Comparison of ENCODE assay signal across 30 cellular contexts in the genomic region with DNA sequence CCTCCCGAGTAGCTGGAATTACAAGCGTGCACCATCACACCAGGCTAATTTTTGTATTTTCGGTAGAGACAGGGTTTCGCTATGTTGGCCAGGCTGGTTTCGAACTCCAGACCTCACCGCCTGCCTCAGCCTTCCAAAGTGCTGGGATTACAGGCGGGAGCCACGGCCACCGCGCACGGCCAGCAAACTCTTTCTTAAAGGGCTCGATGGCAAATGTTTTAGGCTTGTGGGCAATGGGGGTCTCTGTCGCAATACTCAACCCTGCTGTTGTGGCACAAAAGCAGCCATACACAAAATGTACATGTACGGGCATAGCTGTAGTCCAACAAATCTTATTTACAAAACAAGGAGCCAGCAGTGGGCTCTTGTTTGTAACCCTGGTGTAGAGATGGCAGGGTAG.
"Had no signal": no experiment of that assay in that cellular context is flagged by ENCODE, and none has a peak within 500 bp of the region (broad histone marks: within the 10 kb centered on the region; RNA-seq: fewer than 3 reads in every experiment).

No MANE protein-coding gene starts in this region.

- H2AFZ ChIP-seq: neural progenitor cell had no signal

- H3K27me3 Mint-ChIP-seq: naive B cell; stimulated activated naive B cell treated with anti-CD40 and anti-IgM and Interleukin-4, amounts not matched to agents 10 μg/mL and 1 μg/mL and 100 μg/mL, for 72 hours had no signal

- H3K4me1 Mint-ChIP-seq: mesothelial cell of epicardium, natural killer cell, nephron progenitor cell had no signal

- H3K9ac ChIP-seq: neural progenitor cell had no signal

- H3K27ac Mint-ChIP-seq: mesothelial cell of epicardium; natural killer cell; nephron progenitor cell; neural progenitor cell; stimulated activated naive B cell treated with anti-CD40 and anti-IgM and Interleukin-4, amounts not matched to agents 10 μg/mL and 1 μg/mL and 100 μg/mL, for 72 hours had no signal

- ATAC-seq: left colon; left lung; lower lobe of right lung; natural killer cell; pancreas; sciatic nerve; stimulated activated naive B cell treated with anti-CD40 and anti-IgM and Interleukin-4, amounts not matched to agents 10 μg/mL and 1 μg/mL and 100 μg/mL, for 72 hours; stimulated activated naive CD8-positive, alpha-beta T cell treated with anti-CD3 and anti-CD28 coated beads, Interleukin-15, Interleukin-2, amounts not matched to agents 100 U/mL and 50 U/mL, for 24 hours; upper lobe of right lung had no signal

- H3K27ac ChIP-seq: left lung, lower lobe of right lung, neural progenitor cell, pancreas, prostate gland, skin epidermis, stomach, testis, thyroid gland, transverse colon, upper lobe of right lung had no signal

- H3K9me3 ChIP-seq: left lung, lower lobe of right lung, pancreas, prostate gland, stomach, testis, thyroid gland, transverse colon, upper lobe of right lung had no signal

- H3K4me3 ChIP-seq: left lung, lower lobe of right lung, neural progenitor cell, pancreas, prostate gland, skin epidermis, stomach, testis, thyroid gland, transverse colon, upper lobe of right lung had no signal

- H3K4me1 ChIP-seq: left lung, lower lobe of right lung, prostate gland, stomach, testis, thyroid gland, transverse colon, upper lobe of right lung had no signal

- FAIRE-seq: keratinocyte, pancreas, urothelium cell line had no signal

- H3K4me3 Mint-ChIP-seq: mesothelial cell of epicardium; naive B cell; natural killer cell; nephron progenitor cell; neural progenitor cell; stimulated activated naive B cell treated with anti-CD40 and anti-IgM and Interleukin-4, amounts not matched to agents 10 μg/mL and 1 μg/mL and 100 μg/mL, for 72 hours had no signal

- H3K9me3 Mint-ChIP-seq: mesothelial cell of epicardium; naive B cell; natural killer cell; nephron progenitor cell; neural progenitor cell; stimulated activated naive B cell treated with anti-CD40 and anti-IgM and Interleukin-4, amounts not matched to agents 10 μg/mL and 1 μg/mL and 100 μg/mL, for 72 hours had no signal

- H3K4me2 ChIP-seq: neural progenitor cell had no signal

- DNase-seq: hippocampal formation; left colon; left lung; lower lobe of right lung; mammary epithelial cell; mesenchymal stem cell; naive B cell; natural killer cell; nephron progenitor cell; pancreas; posterior cingulate gyrus; retina; stimulated activated CD4-positive, alpha-beta T cell treated with anti-CD3 and anti-CD28 coated beads, Interleukin-12 subunit alpha, Interleukin-12 subunit beta, amount 100 ng/mL, for 4 hours; stimulated activated CD4-positive, alpha-beta T cell treated with anti-CD3 and anti-CD28 coated beads, Interleukin-15, amount 100 ng/mL, for 24 hours; stimulated activated CD4-positive, alpha-beta T cell treated with anti-CD3 and anti-CD28 coated beads, Interleukin-2, amount 100 ng/mL, for 24 hours; stimulated activated CD4-positive, alpha-beta T cell treated with anti-CD3 and anti-CD28 coated beads, Interleukin-4, amount 100 ng/mL, for 1 hour; stimulated activated naive B cell treated with anti-CD40 and anti-IgM and Interleukin-4, amounts not matched to agents 10 μg/mL and 1 μg/mL and 100 μg/mL, for 72 hours; stimulated activated naive CD8-positive, alpha-beta T cell treated with anti-CD3 and anti-CD28 coated beads, Interleukin-15, Interleukin-2, amounts not matched to agents 100 U/mL and 50 U/mL, for 24 hours; stomach; testis; thyroid gland; transverse colon had no signal

- H3K27me3 ChIP-seq: left lung, neural progenitor cell, pancreas, stomach, testis, thyroid gland, transverse colon, upper lobe of right lung had no signal
